Comparison of ENCODE assay signal across 10 cellular contexts in the genomic region with DNA sequence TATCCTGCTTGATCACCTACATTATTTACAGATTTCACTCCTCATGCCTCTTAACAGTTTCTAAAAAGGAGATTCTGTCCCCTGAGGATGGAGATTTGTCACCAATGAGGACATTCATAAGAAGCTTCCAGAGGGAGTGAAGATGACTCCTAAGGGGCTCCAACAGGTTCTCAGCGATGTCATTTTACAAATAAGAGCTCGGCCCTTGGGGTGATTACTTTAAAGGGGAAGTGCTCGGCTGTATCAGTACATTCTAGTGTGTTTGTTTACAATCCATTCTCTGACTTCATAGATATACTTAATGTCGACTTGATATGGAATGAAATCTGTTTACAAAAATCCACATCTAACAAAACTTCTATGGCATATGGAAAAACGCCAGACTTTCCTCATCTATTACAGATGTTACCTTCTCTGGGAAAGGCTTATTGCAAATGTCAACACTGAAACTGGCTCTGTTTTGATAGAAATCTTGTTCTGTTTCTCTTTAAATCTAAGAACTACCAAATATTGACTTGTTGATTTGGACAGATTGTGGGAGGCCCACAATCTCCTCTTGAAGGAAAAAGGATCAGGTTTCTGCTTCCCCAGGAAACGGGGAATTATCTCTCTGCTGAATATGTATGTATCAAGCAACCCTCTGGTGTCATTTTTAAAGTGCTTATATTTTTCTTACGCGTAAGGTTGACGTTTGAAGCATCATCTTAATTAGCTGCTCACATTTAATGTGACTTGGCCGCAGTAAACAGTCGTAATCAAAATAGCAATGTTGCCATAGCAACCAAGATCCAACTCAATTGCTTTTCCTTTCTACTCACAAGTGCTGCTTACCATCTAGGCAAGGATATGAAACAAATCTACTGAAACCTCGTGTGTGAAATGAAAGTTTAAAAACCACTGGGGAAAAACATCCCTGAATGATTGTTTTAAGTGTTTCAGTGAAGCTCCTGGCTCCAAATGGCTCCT.
A peak's percentile ranks its signal among the peaks of the same experiment; 100 is the strongest.
DNase-seq lines count a peak whose midpoint lies in the region; ATAC-seq and TF ChIP-seq lines count a peak whose summit lies in the region.
"Had no signal": no experiment of that assay in that cellular context is flagged by ENCODE, and none has a peak within 500 bp of the region (broad histone marks: within the 10 kb centered on the region; RNA-seq: fewer than 3 reads in every experiment).

No MANE protein-coding gene starts in this region.

- DNase-seq in COR-L47 (lab: John Stamatoyannopoulos, UW) (peak; percentile 81), NCI-H1105 (lab: John Stamatoyannopoulos, UW) (peak; percentile 20), astrocyte of the hippocampus (ENCODE audit: low read depth, low spot score) (peak; percentile 49), mesothelial cell of epicardium (ENCODE audit: low spot score in 2 of 2, unreplicated experiment in 2 of 2) (no peak), NCI-H446 treated with DMSO at 0.1 percent for 48 hours (lab: John Stamatoyannopoulos, UW) (no peak)
- DNase-seq: NCI-H2081 treated with DMSO at 0.1 percent for 48 hours, psoas muscle had no signal

- ATAC-seq in HG03135 (IDR thresholded peaks at IDR 0.05; ENCODE audit: unreplicated experiment) (no peak), HG03520 (IDR thresholded peaks at IDR 0.05; ENCODE audit: unreplicated experiment) (no peak), HG02870 (IDR thresholded peaks at IDR 0.05; ENCODE audit: unreplicated experiment) (no peak)
- ATAC-seq: psoas muscle had no signal

- TF ChIP-seq CTCF in mesothelial cell of epicardium (IDR thresholded peaks at IDR 0.05; ENCODE audit: unreplicated experiment): no peak

- peaks cover 12% of the 10 kb centered on the region for H3K9me3 Mint-ChIP-seq in mesothelial cell of epicardium

- H3K4me1 Mint-ChIP-seq in mesothelial cell of epicardium: peaks cover 41% of the 10 kb centered on the region

- peak overlapping the region; percentile 70 for H3K27ac Mint-ChIP-seq in mesothelial cell of epicardium

- H3K27me3 Mint-ChIP-seq in mesothelial cell of epicardium (ENCODE audit: low read depth): no peaks in the 10 kb centered on the region

- H3K4me3 Mint-ChIP-seq in mesothelial cell of epicardium: peak overlapping the region; percentile 16

- peaks cover 2% of the 10 kb centered on the region for H3K36me3 Mint-ChIP-seq in mesothelial cell of epicardium

Comparison
In these comparisons a context has a peak if more than half of its experiments do, and no peak if none do; other contexts are left out.
1. DNase-seq: peak in COR-L47 (single experiment), NCI-H1105 (single experiment) and astrocyte of the hippocampus (single experiment); none in mesothelial cell of epicardium (0 of 2) and NCI-H446 treated with DMSO at 0.1 percent for 48 hours (single experiment).